In genomic region chr15:59994855-59995557, GRCh38 we compare ENCODE assay signal across 16 cellular contexts. TPM values are rescaled to one million over a fixed set of nuclear protein-coding genes. Genes with fewer than 3 reads are reported as not detected.
DNase-seq lines count a peak whose midpoint lies in the region; ATAC-seq, FAIRE-seq and TF ChIP-seq lines count a peak whose summit lies in the region.
"Had no signal": no experiment of that assay in that cellular context is flagged by ENCODE, and none has a peak within 500 bp of the region (broad histone marks: within the 10 kb centered on the region; RNA-seq: fewer than 3 reads in every experiment).

No MANE protein-coding gene starts in this region.

- H3K4me1 Mint-ChIP-seq in activated naive CD4-positive, alpha-beta T cell treated with anti-CD3 and anti-CD28 coated beads, Interleukin-2, amount 10 ng/mL, durations not matched to agents 7 days and 5 days: peaks cover 56% of the 10 kb centered on the region

- H3K27ac ChIP-seq in Panc1 (ENCODE audit: low read length): no peak overlapping the region
- H3K27ac ChIP-seq in endothelial cell of umbilical vein (ENCODE audit: insufficient read depth, low read depth, low read length): no peak overlapping the region
- no peak overlapping the region for H3K27ac ChIP-seq in smooth muscle cell (ENCODE audit: low read depth)

- peak; percentile 51 for ATAC-seq in Panc1
- no peak for ATAC-seq in GM19397 (IDR thresholded peaks at IDR 0.05; ENCODE audit: unreplicated experiment)
- no peak for ATAC-seq in HG03159 (IDR thresholded peaks at IDR 0.05; ENCODE audit: unreplicated experiment)
- ATAC-seq: HCT116, sciatic nerve had no signal

- H2AFZ ChIP-seq in endothelial cell of umbilical vein (ENCODE audit: low read depth, low read length) (no peak overlapping the region), smooth muscle cell (ENCODE audit: low read depth) (no peak overlapping the region)

- H3K27me3 ChIP-seq in Panc1 (ENCODE audit: control insufficient read depth, insufficient read depth, low read length) (peaks cover 44% of the 10 kb centered on the region), endothelial cell of umbilical vein (ENCODE audit: control insufficient read depth in 2 of 2, insufficient read depth in 2 of 2, low read length in 2 of 2) (peaks cover 81 to 98% of the 10 kb centered on the region in 2 experiments), smooth muscle cell (ENCODE audit: low read depth) (peaks cover 100% of the 10 kb centered on the region)

- H3K4me3 ChIP-seq in Panc1 (ENCODE audit: low read depth in 2 of 2, low read length in 2 of 2) (peak overlapping the region in 1 of 2 experiments; percentile 16; a peak in 1 of 4 replicates), endothelial cell of umbilical vein (replicated peaks in 1 of 3; ENCODE audit: insufficient read depth in 1 of 3, low read depth in 1 of 3, low read length in 3 of 3) (no peak overlapping the region), smooth muscle cell (no peak overlapping the region)

- no peak for FAIRE-seq in endothelial cell of umbilical vein (lab: Jason Lieb, UNC)
- FAIRE-seq: GM18507 had no signal

- POLR2A ChIA-PET in Panc1 (lab: Charles Lee) (interaction anchor here (0.6 to 0.7 kb wide), 2 partner anchors 91 to 130 kb away, joined by 3 read pairs; no protein-coding TSS in a partner anchor), endothelial cell of umbilical vein (lab: Charles Lee) (interaction anchor here (0.6 kb wide), 1 partner anchor 12 kb away, joined by 4 read pairs; no protein-coding TSS in a partner anchor)

- CTCF ChIA-PET in activated naive CD4-positive, alpha-beta T cell treated with anti-CD3 and anti-CD28 coated beads, Interleukin-2, amount 10 ng/mL, durations not matched to agents 7 days and 5 days (lab: Charles Lee): interaction anchor here (0.7 to 3.8 kb wide), 6 partner anchors 9 to 304 kb away, joined by 3 to 30 read pairs (median 3); partner anchors contain the start of gene FOXB1
- CTCF ChIA-PET in Panc1 (lab: Charles Lee): interaction anchor here (0.6 kb wide), 1 partner anchor 9 kb away, joined by 4 read pairs; no protein-coding TSS in a partner anchor
- CTCF ChIA-PET in endothelial cell of umbilical vein (lab: Charles Lee): interaction anchor here (1.6 kb wide), 1 partner anchor 132 kb away, joined by 3 read pairs; no protein-coding TSS in a partner anchor

- H3K36me3 ChIP-seq in Panc1 (ENCODE audit: control insufficient read depth, insufficient read depth, low read length) (no peaks in the 10 kb centered on the region; the same call in 1 of the 2 replicates), endothelial cell of umbilical vein (ENCODE audit: control insufficient read depth in 2 of 2, extremely low read depth in 1 of 2, insufficient read depth in 2 of 2, low read length in 2 of 2) (no peaks in the 10 kb centered on the region), smooth muscle cell (ENCODE audit: low read depth) (no peaks in the 10 kb centered on the region)

- H3K79me2 ChIP-seq in endothelial cell of umbilical vein (ENCODE audit: control insufficient read depth, insufficient read depth, low read length) (no peaks in the 10 kb centered on the region), smooth muscle cell (ENCODE audit: low read depth) (no peaks in the 10 kb centered on the region)

- H3K4me1 ChIP-seq in Panc1 (ENCODE audit: control insufficient read depth, insufficient read depth, low read length) (peaks cover 6% of the 10 kb centered on the region; the same call in 1 of the 2 replicates), endothelial cell of umbilical vein (ENCODE audit: control insufficient read depth, extremely low read depth, insufficient read depth, low read length) (no peaks in the 10 kb centered on the region), smooth muscle cell (ENCODE audit: low read depth) (peaks cover 32% of the 10 kb centered on the region)

- DNase-seq in activated naive CD4-positive, alpha-beta T cell treated with anti-CD3 and anti-CD28 coated beads, Interleukin-2, amount 10 ng/mL, durations not matched to agents 7 days and 5 days: no peak
- no peak for DNase-seq in activated naive CD4-positive, alpha-beta T cell treated with Interleukin-2 at 50 U/mL for 16 hours
- DNase-seq in Panc1 (ENCODE audit: low read depth, low spot score): no peak
- no peak for DNase-seq in endothelial cell of umbilical vein (ENCODE audit: low read depth, low spot score)
- DNase-seq in smooth muscle cell (lab: John Stamatoyannopoulos, UW; ENCODE audit: unreplicated experiment): no peak
- DNase-seq in NCI-H2196 treated with DMSO at 0.1 percent for 48 hours (lab: John Stamatoyannopoulos, UW; ENCODE audit: unreplicated experiment): no peak
- DNase-seq: AML-193, cerebellar nuclear complex, NCI-H1092 had no signal

- peaks cover 10% of the 10 kb centered on the region for H3K36me3 Mint-ChIP-seq in activated naive CD4-positive, alpha-beta T cell treated with anti-CD3 and anti-CD28 coated beads, Interleukin-2, amount 10 ng/mL, durations not matched to agents 7 days and 5 days

- H3K9me3 ChIP-seq in Panc1 (ENCODE audit: control insufficient read depth, insufficient read depth, low read depth, low read length): no peaks in the 10 kb centered on the region
- no peaks in the 10 kb centered on the region for H3K9me3 ChIP-seq in endothelial cell of umbilical vein (replicated peaks; ENCODE audit: control insufficient read depth, insufficient read depth, low read length)
- H3K9me3 ChIP-seq in smooth muscle cell (replicated peaks; ENCODE audit: low read depth): no peaks in the 10 kb centered on the region

- intact Hi-C loops in Panc1 (cut with micrococcal nuclease; ENCODE audit: unreplicated experiment) (loop anchor here (10.0 kb wide), 2 partner anchors 240 to 330 kb away; no protein-coding TSS in a partner anchor), endothelial cell of umbilical vein (cut with micrococcal nuclease) (loop anchor here (10.0 kb wide), 1 partner anchor 330 kb away; no protein-coding TSS in a partner anchor)

- H3K27ac Mint-ChIP-seq in activated naive CD4-positive, alpha-beta T cell treated with anti-CD3 and anti-CD28 coated beads, Interleukin-2, amount 10 ng/mL, durations not matched to agents 7 days and 5 days: peak overlapping the region; percentile 71

- no peaks in the 10 kb centered on the region for H3K9me1 ChIP-seq in endothelial cell of umbilical vein (replicated peaks; ENCODE audit: control insufficient read depth, extremely low read depth, insufficient read depth, low read length)

- no peaks in the 10 kb centered on the region for H3K9me3 Mint-ChIP-seq in activated naive CD4-positive, alpha-beta T cell treated with anti-CD3 and anti-CD28 coated beads, Interleukin-2, amount 10 ng/mL, durations not matched to agents 7 days and 5 days

- no peaks in the 10 kb centered on the region for H3F3A ChIP-seq in smooth muscle cell (ENCODE audit: low read depth)

- BruUV-seq in Panc1 (replicated peaks; lab: Mats Ljungman, UMichigan): no TSS peak
- BruUV-seq in endothelial cell of umbilical vein (replicated peaks; lab: Mats Ljungman, UMichigan): no TSS peak

- no peak for TF ChIP-seq POLR2A in endothelial cell of umbilical vein (IDR thresholded peaks at IDR 0.05; ENCODE audit: low read depth, low read length)

- H3K9ac ChIP-seq in endothelial cell of umbilical vein (replicated peaks; ENCODE audit: extremely low read depth, insufficient read depth, low read length): no peak overlapping the region
- no peak overlapping the region for H3K9ac ChIP-seq in smooth muscle cell (ENCODE audit: low read depth)

- peaks cover 97% of the 10 kb centered on the region for H3K27me3 Mint-ChIP-seq in activated naive CD4-positive, alpha-beta T cell treated with anti-CD3 and anti-CD28 coated beads, Interleukin-2, amount 10 ng/mL, durations not matched to agents 7 days and 5 days

- TF ChIP-seq CTCF in Panc1 (IDR thresholded peaks at IDR 0.05) (no peak), endothelial cell of umbilical vein (IDR thresholded peaks at IDR 0.05; ENCODE audit: extremely low read depth in 1 of 2, insufficient read depth in 1 of 2, low read depth in 1 of 2, low read length in 2 of 2) (no peak), smooth muscle cell (IDR thresholded peaks at IDR 0.05; ENCODE audit: borderline replicate concordance, insufficient read depth, poor library complexity, severe bottlenecking) (no peak)

- dilution Hi-C loops in endothelial cell of umbilical vein (cut with MboI; ENCODE audit: extremely low pct_ligation_motif_present, low sequenced_read_pairs): no loop called here

- H3K4me2 ChIP-seq in endothelial cell of umbilical vein (ENCODE audit: insufficient read depth, low read length) (no peak overlapping the region), smooth muscle cell (peak overlapping the region; percentile 28)

- 2% methylated on average over 42 of the region's 43 CpGs for WGBS in smooth muscle cell (ENCODE audit: low lambda C conversion rate)

- in situ Hi-C loops in Panc1 (cut with HindIII; ENCODE audit: low pct_unique_long_range_greater_than_20kb, low sequenced_read_pairs): no loop called here

- H4K20me1 ChIP-seq in endothelial cell of umbilical vein (replicated peaks; ENCODE audit: control insufficient read depth, extremely low read depth, insufficient read depth, low read length) (no peaks in the 10 kb centered on the region), smooth muscle cell (ENCODE audit: low read depth) (no peaks in the 10 kb centered on the region)

- peak overlapping the region; percentile 1 for H3K4me3 Mint-ChIP-seq in activated naive CD4-positive, alpha-beta T cell treated with anti-CD3 and anti-CD28 coated beads, Interleukin-2, amount 10 ng/mL, durations not matched to agents 7 days and 5 days

TF ChIP-seq in endothelial cell of umbilical vein, 7 proteins besides CTCF, POLR2A, EP300 and RAD21:
- TF ChIP-seq EZH2 (IDR thresholded peaks at IDR 0.05; ENCODE audit: borderline replicate concordance, low read depth, low read length, severe bottlenecking) (peak; percentile 92), JUN (IDR thresholded peaks at IDR 0.05; ENCODE audit: borderline replicate concordance, insufficient read depth, insufficient read length, low read depth) (no peak)

RNA-seq across cellular contexts. Expression of gene FOXB1, which starts 9.1 kb away (rescaled TPM):
- total RNA-seq in Panc1 (2021; ENCODE audit: unreplicated experiment): 0.64 TPM
- 0.17 TPM for polyA plus RNA-seq in Panc1 (2012; ENCODE audit: insufficient read length)
- not detected in 2 replicates for total RNA-seq in endothelial cell of umbilical vein
- not detected in 2 replicates for polyA plus RNA-seq in endothelial cell of umbilical vein
- polyA plus RNA-seq in endothelial cell of umbilical vein (2011; cell fraction: cytosol; rRNA removed): not detected in 2 replicates
- not detected in 2 replicates for polyA plus RNA-seq in endothelial cell of umbilical vein (2011; cell fraction: nucleus; rRNA removed)
- not detected in 2 replicates for polyA plus RNA-seq in endothelial cell of umbilical vein (2012)
- not detected in 2 replicates for polyA minus RNA-seq in endothelial cell of umbilical vein
- not detected for polyA minus RNA-seq in endothelial cell of umbilical vein (2011; cell fraction: cytosol; rRNA and poly(A)+ RNA removed)
- polyA minus RNA-seq in endothelial cell of umbilical vein (2011; cell fraction: nucleus; rRNA and poly(A)+ RNA removed): not detected in 2 replicates
- not detected in 2 replicates for total RNA-seq in smooth muscle cell
- not detected in 2 replicates for polyA plus RNA-seq in smooth muscle cell
- total RNA-seq: fibroblast of lung, HT-29, sciatic nerve had no signal
- polyA plus RNA-seq: fibroblast of lung had no signal
